ENCODE assay signal across 8 cellular contexts in the genomic region with DNA sequence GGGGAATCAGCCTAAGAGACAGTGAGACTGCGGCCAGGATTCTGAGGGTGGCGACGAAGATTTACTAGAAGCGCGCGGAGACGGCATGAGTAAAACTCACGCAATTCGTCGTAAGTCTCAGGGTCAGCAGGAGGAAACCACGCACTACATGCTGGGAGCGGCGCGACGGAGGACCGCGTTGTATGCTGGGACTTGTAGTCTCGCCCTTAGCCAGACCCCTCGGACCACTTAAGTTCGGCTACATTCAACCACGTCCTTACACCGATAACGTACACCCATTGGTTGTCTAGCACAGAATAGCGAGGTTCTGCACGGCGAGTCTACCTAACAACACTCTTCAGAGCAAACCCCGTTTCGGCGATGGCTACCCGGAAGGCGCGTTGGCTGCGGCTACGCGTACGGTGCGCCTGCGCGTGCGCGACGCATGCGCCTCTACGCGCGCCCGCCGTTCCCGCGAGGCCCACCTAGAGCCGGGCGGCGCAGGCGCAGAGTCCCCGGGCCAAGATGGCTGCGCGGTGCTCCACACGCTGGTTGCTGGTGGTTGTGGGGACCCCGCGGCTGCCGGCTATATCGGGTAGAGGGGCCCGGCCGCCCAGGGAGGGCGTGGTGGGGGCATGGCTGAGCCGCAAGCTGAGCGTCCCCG. TPM values are rescaled to one million over a fixed set of nuclear protein-coding genes. Genes with fewer than 3 reads are reported as not detected.
DNase-seq lines count a peak whose midpoint lies in the region; ATAC-seq and TF ChIP-seq lines count a peak whose summit lies in the region.

A gene (plus strand): TSS at position 491 of the 643 bp plus-strand sequence. CDS start 14 bp downstream, at position 505.

- peaks cover 24% of the 10 kb centered on the region for H3K4me1 Mint-ChIP-seq in activated naive CD8-positive, alpha-beta T cell (ENCODE audit: low read depth)

- H3K27me3 ChIP-seq in osteoblast (ENCODE audit: insufficient read depth, low read length) (no peaks in the 10 kb centered on the region), testis (no peaks in the 10 kb centered on the region)

- H4K20me1 ChIP-seq in osteoblast (ENCODE audit: insufficient read depth, low read length) = peaks cover 13% of the 10 kb centered on the region

- DNase-seq in GM12864 (ENCODE audit: low read depth) = peak; percentile 93
- peak; percentile 84 for DNase-seq in NCI-H1105 treated with DMSO at 0.1 percent for 48 hours (lab: John Stamatoyannopoulos, UW)
- peak; percentile 90 for DNase-seq in SKM-1 treated with dmso at 0.1 percent for 144 hours (lab: John Stamatoyannopoulos, UW; ENCODE audit: unreplicated experiment)
- peak; percentile 88 to 97 (median 93) for DNase-seq in head of caudate nucleus
- peak; percentile 99 for DNase-seq in osteoblast (ENCODE audit: insufficient read length, low spot score, missing footprints)
- peak; percentile 95 for DNase-seq in testis

- peak within 1 kb of the TSS; percentile 100 for H3K27ac Mint-ChIP-seq in activated naive CD8-positive, alpha-beta T cell

- H3K4me3 ChIP-seq in GM12864 (ENCODE audit: low read depth, low read length) = peak within 1 kb of the TSS; percentile 75
- peak within 1 kb of the TSS; percentile 98 for H3K4me3 ChIP-seq in osteoblast (ENCODE audit: insufficient read depth, low read length)
- H3K4me3 ChIP-seq in testis = peak within 1 kb of the TSS; percentile 88 to 90

- no peak for TF ChIP-seq CTCF in GM12864 (IDR thresholded peaks at IDR 0.05; ENCODE audit: low read depth, low read length, missing control alignments)
- no peak for TF ChIP-seq CTCF in osteoblast (IDR thresholded peaks at IDR 0.05; ENCODE audit: extremely low read depth, low read depth, low read length)
- TF ChIP-seq CTCF in testis (IDR thresholded peaks at IDR 0.05) = no peak

- peak; percentile 86 for ATAC-seq in HG02678 (IDR thresholded peaks at IDR 0.05; ENCODE audit: unreplicated experiment)

- WGBS in testis, 2 donors = 1% methylated on average over 20 to 50 of the region's 68 CpGs

- H3K27ac ChIP-seq in osteoblast (ENCODE audit: low read depth, low read length) = peak within 1 kb of the TSS; percentile 100
- peak within 1 kb of the TSS; percentile 97 to 98 for H3K27ac ChIP-seq in testis

- peaks cover 4% of the 10 kb centered on the region for H3K36me3 ChIP-seq in osteoblast (ENCODE audit: insufficient read depth, low read length)
- H3K36me3 ChIP-seq in testis (ENCODE audit: low read depth, missing control alignments) = no peaks in the 10 kb centered on the region

- H3K9me3 Mint-ChIP-seq in activated naive CD8-positive, alpha-beta T cell (ENCODE audit: low read depth) = no peaks in the 10 kb centered on the region

- peak within 1 kb of the TSS; percentile 100 for H2AFZ ChIP-seq in osteoblast (ENCODE audit: low read length)

- no peak for TF ChIP-seq POLR2A in testis (IDR thresholded peaks at IDR 0.05)

- no peaks in the 10 kb centered on the region for H3K27me3 Mint-ChIP-seq in activated naive CD8-positive, alpha-beta T cell

- H3K36me3 Mint-ChIP-seq in activated naive CD8-positive, alpha-beta T cell = peaks cover 9% of the 10 kb centered on the region

- H3K4me1 ChIP-seq in osteoblast (ENCODE audit: insufficient read depth, low read length) (peaks cover 18% of the 10 kb centered on the region), testis (peaks cover 10% of the 10 kb centered on the region)

- peaks cover 46% of the 10 kb centered on the region for H3K79me2 ChIP-seq in osteoblast (ENCODE audit: insufficient read depth, low read length)

- H3K4me3 Mint-ChIP-seq in activated naive CD8-positive, alpha-beta T cell = peak within 1 kb of the TSS; percentile 100

- intact Hi-C loops in head of caudate nucleus (cut with DNase I) (loop anchor here (10.0 kb wide), 1 partner anchor 49 kb away; a partner anchor contains a TSS), testis (cut with DNase I; ENCODE audit: low total_unique reads) (no loop called here)

- H3K4me2 ChIP-seq in osteoblast (ENCODE audit: insufficient read depth, low read length) = peak within 1 kb of the TSS; percentile 98

- H3K9me3 ChIP-seq in osteoblast (ENCODE audit: low read depth, low read length) (no peaks in the 10 kb centered on the region), testis (no peaks in the 10 kb centered on the region)

RNA-seq across cellular contexts. Expression of the gene that starts here (rescaled TPM):
- total RNA-seq in osteoblast (30.0 and 30.9 TPM in 2 replicates), testis (10 to 100 TPM; 80.2 to 88.3 TPM)
- 56.0 TPM for polyA plus RNA-seq in testis (ENCODE audit: insufficient read depth, low read depth, low replicate concordance)

Comparison
In these comparisons a context has a peak if more than half of its experiments do, and no peak if none do; other contexts are left out.
1. Peak in every context shown above with its lines: DNase-seq, ATAC-seq, H3K4me3 ChIP-seq and H3K27ac ChIP-seq.